Comparison of ENCODE assay signal across 22 cellular contexts in the genomic region with DNA sequence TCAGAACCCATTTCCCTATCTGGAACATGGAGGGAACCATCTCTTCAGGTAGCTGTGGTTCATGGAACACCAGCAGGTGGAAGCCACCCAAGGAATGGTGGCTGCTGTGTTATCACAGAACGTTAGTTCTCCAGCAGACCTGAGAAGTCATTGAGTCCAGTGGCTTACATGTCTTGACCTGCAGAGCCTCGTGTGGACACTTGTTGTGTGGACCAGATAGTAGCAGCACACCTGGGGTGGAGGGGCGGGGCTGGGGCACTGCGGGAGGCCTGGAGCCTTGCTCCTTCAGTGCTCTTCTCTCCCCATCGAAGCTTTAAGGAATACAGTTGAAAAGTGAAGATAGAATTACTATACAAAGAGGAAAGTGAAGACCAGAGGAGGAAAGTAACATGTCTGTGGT. TPM values are rescaled to one million over a fixed set of nuclear protein-coding genes. Genes with fewer than 3 reads are reported as not detected.
"Had no signal": no experiment of that assay in that cellular context is flagged by ENCODE, and none has a peak within 500 bp of the region (broad histone marks: within the 10 kb centered on the region; RNA-seq: fewer than 3 reads in every experiment).

No MANE protein-coding gene starts in this region.

- H3K36me3 ChIP-seq: colonic mucosa, esophagus squamous epithelium, heart left ventricle, neural progenitor cell had no signal

- H3K27me3 ChIP-seq: esophagus squamous epithelium, heart left ventricle, neural progenitor cell had no signal

- H3K4me3 ChIP-seq: colonic mucosa, esophagus squamous epithelium, heart left ventricle, lung, neural progenitor cell had no signal

- FAIRE-seq: astrocyte, keratinocyte had no signal

- ATAC-seq: activated CD4-positive, alpha-beta T cell treated with anti-CD3 and anti-CD28 coated beads for 36 hours; activated T-helper 17 cell treated with anti-CD3 and anti-CD28 coated beads, Interleukin-2, amount 50 U/mL, for 72 hours; heart left ventricle; left lobe of liver; naive thymus-derived CD8-positive, alpha-beta T cell had no signal

- DNase-seq: activated B cell treated with CpG ODN at 0.5 μM for 24 hours; activated CD4-positive, alpha-beta T cell treated with anti-CD3 and anti-CD28 coated beads for 36 hours; activated CD4-positive, alpha-beta T cell treated with anti-CD3 and anti-CD28 coated beads, Interleukin-2, amount 50 U/mL, for 4 hours; activated CD8-positive, alpha-beta memory T cell treated with anti-CD3 and anti-CD28 coated beads for 24 hours; activated CD8-positive, alpha-beta memory T cell treated with anti-CD3 and anti-CD28 coated beads, Interleukin-2, amount 50 U/mL, for 4 hours; activated naive CD4-positive, alpha-beta T cell treated with Interleukin-2 at 50 U/mL for 16 hours; activated naive CD8-positive, alpha-beta T cell treated with anti-CD3 and anti-CD28 coated beads for 36 hours; activated T-cell treated with anti-CD3 and anti-CD28 coated beads, Interleukin-2, amount 50 U/mL, for 24 hours; colonic mucosa; esophagus squamous epithelium; naive thymus-derived CD8-positive, alpha-beta T cell; posterior cingulate gyrus; stimulated activated CD4-positive, alpha-beta T cell treated with anti-CD3 and anti-CD28 coated beads, Interleukin-4, amount 100 ng/mL, for 1 hour; stimulated activated naive CD4-positive, alpha-beta T cell; T1000 had no signal

RNA-seq across cellular contexts. Expression of gene VWA2, which starts 42.4 kb away (rescaled TPM):
- total RNA-seq: activated B cell treated with CpG ODN at 0.5 μM for 24 hours; activated CD4-positive, alpha-beta T cell treated with anti-CD3 and anti-CD28 coated beads for 36 hours; activated naive CD8-positive, alpha-beta T cell treated with anti-CD3 and anti-CD28 coated beads for 36 hours; activated T-helper 17 cell treated with anti-CD3 and anti-CD28 coated beads, Interleukin-2, amount 50 U/mL, for 72 hours; naive thymus-derived CD8-positive, alpha-beta T cell had no signal
